29 cellular contexts compared by ENCODE assay signal in the genomic region with DNA sequence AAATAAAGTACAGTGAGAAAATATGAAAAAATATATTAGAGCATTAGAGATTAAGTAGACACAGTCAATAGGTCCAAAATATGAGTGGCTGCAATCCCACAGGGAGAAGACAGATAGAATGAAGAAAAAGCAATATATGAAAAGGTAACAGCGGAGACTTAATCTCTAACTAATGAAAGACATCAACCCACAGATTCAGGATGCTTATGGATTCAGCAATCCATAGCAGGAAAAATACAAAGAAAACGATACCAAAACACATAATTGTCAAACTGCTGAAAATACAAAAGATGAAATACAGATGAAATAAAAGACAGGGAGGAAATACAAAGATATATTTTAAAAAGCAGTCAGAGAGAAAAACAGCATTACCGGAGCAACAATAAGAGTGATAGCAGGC.
"Had no signal": no experiment of that assay in that cellular context is flagged by ENCODE, and none has a peak within 500 bp of the region (broad histone marks: within the 10 kb centered on the region; RNA-seq: fewer than 3 reads in every experiment).

No MANE protein-coding gene starts in this region.

- H3K27me3 ChIP-seq: stomach, suprapubic skin, testis, thyroid gland, tibial artery, tibial nerve, transverse colon, upper lobe of left lung, upper lobe of right lung, uterus, vagina had no signal

- H3K9me3 ChIP-seq: stomach, suprapubic skin, testis, thoracic aorta, thyroid gland, tibial artery, transverse colon, upper lobe of left lung, uterus, vagina had no signal

- H3K4me3 ChIP-seq: stomach, suprapubic skin, testis, thoracic aorta, thyroid gland, tibial artery, tibial nerve, transverse colon, upper lobe of left lung, upper lobe of right lung, uterus, vagina had no signal

- H3K4me3 Mint-ChIP-seq: stimulated activated effector memory CD8-positive, alpha-beta T cell treated with anti-CD3 and anti-CD28 coated beads, Interleukin-12 subunit alpha, Interleukin-12 subunit beta, amount 100 ng/mL, for 72 hours; stimulated activated memory B cell treated with anti-CD40 and anti-IgM and Interleukin-4, amounts not matched to agents 10 μg/mL and 1 μg/mL and 100 μg/mL, for 72 hours; stimulated activated naive B cell treated with anti-CD40 and anti-IgM and Interleukin-4, amounts not matched to agents 10 μg/mL and 1 μg/mL and 100 μg/mL, for 72 hours; stimulated activated naive CD8-positive, alpha-beta T cell treated with anti-CD3 and anti-CD28 coated beads, Interleukin-15, amount 100 ng/mL, for 72 hours; stimulated activated naive CD8-positive, alpha-beta T cell treated with anti-CD3 and anti-CD28 coated beads, Interleukin-15, Interleukin-2, amounts not matched to agents 100 ng/mL and 50 ng/mL, for 24 hours; type B pancreatic cell had no signal

- H3K4me1 Mint-ChIP-seq: stimulated activated effector memory CD8-positive, alpha-beta T cell treated with anti-CD3 and anti-CD28 coated beads, Interleukin-12 subunit alpha, Interleukin-12 subunit beta, amount 100 ng/mL, for 72 hours; stimulated activated memory B cell treated with anti-CD40 and anti-IgM and Interleukin-4, amounts not matched to agents 10 μg/mL and 1 μg/mL and 100 μg/mL, for 72 hours; stimulated activated naive B cell treated with anti-CD40 and anti-IgM and Interleukin-4, amounts not matched to agents 10 μg/mL and 1 μg/mL and 100 μg/mL, for 72 hours; stimulated activated naive CD8-positive, alpha-beta T cell treated with anti-CD3 and anti-CD28 coated beads, Interleukin-15, amount 100 ng/mL, for 72 hours had no signal

- H3K27ac ChIP-seq: stomach, suprapubic skin, testis, thoracic aorta, thyroid gland, tibial artery, tibial nerve, transverse colon, upper lobe of left lung, upper lobe of right lung, uterus, vagina had no signal

- H3K27ac Mint-ChIP-seq: stimulated activated effector memory CD8-positive, alpha-beta T cell treated with anti-CD3 and anti-CD28 coated beads, Interleukin-12 subunit alpha, Interleukin-12 subunit beta, amount 100 ng/mL, for 72 hours; stimulated activated memory B cell treated with anti-CD40 and anti-IgM and Interleukin-4, amounts not matched to agents 10 μg/mL and 1 μg/mL and 100 μg/mL, for 72 hours; stimulated activated naive B cell treated with anti-CD40 and anti-IgM and Interleukin-4, amounts not matched to agents 10 μg/mL and 1 μg/mL and 100 μg/mL, for 72 hours; stimulated activated naive CD8-positive, alpha-beta T cell treated with anti-CD3 and anti-CD28 coated beads, Interleukin-15, amount 100 ng/mL, for 72 hours; stimulated activated naive CD8-positive, alpha-beta T cell treated with anti-CD3 and anti-CD28 coated beads, Interleukin-15, Interleukin-2, amounts not matched to agents 100 ng/mL and 50 ng/mL, for 24 hours; type B pancreatic cell had no signal

- H3K36me3 ChIP-seq: thoracic aorta, thyroid gland, upper lobe of left lung, upper lobe of right lung, uterus, vagina had no signal

- DNase-seq: stimulated activated CD4-positive, alpha-beta T cell treated with anti-CD3 and anti-CD28 coated beads, Interleukin-2, amount 100 ng/mL, for 48 hours; stimulated activated CD4-positive, alpha-beta T cell treated with anti-CD3 and anti-CD28 coated beads, Interleukin-4, amount 100 ng/mL, for 1 hour; stimulated activated CD4-positive, alpha-beta T cell treated with anti-CD3 and anti-CD28 coated beads, Interleukin-4, amount 100 ng/mL, for 24 hours; stimulated activated CD4-positive, alpha-beta T cell treated with anti-CD3 and anti-CD28 coated beads, Interleukin-4, amount 100 ng/mL, for 4 hours; stimulated activated CD8-positive, alpha-beta memory T cell treated with anti-CD3 and anti-CD28 coated beads, Interleukin-4, amount 100 ng/mL, for 48 hours; stimulated activated naive B cell treated with anti-CD40 and anti-IgM and Interleukin-4, amounts not matched to agents 10 μg/mL and 1 μg/mL and 100 μg/mL, for 72 hours; stimulated activated naive CD4-positive, alpha-beta T cell; stimulated activated naive CD4-positive, alpha-beta T cell treated with Interleukin-2 at 50 U/mL for 16 hours; stimulated activated naive CD8-positive, alpha-beta T cell treated with anti-CD3 and anti-CD28 coated beads, Interleukin-15, amount 100 ng/mL, for 72 hours; stimulated activated naive CD8-positive, alpha-beta T cell treated with anti-CD3 and anti-CD28 coated beads, Interleukin-15, Interleukin-2, amounts not matched to agents 100 U/mL and 50 U/mL, for 24 hours; stomach; substantia nigra; testis; thyroid gland; tibial artery; transverse colon; trophoblast cell; upper lobe of left lung; upper lobe of right lung; uterus had no signal

- H3K36me3 Mint-ChIP-seq: stimulated activated effector memory CD8-positive, alpha-beta T cell treated with anti-CD3 and anti-CD28 coated beads, Interleukin-12 subunit alpha, Interleukin-12 subunit beta, amount 100 ng/mL, for 72 hours had no signal

- FAIRE-seq: urothelium cell line had no signal

- H3K4me1 ChIP-seq: stomach, suprapubic skin, testis, tibial artery, tibial nerve, transverse colon, upper lobe of right lung, uterus, vagina had no signal

- H3K9me3 Mint-ChIP-seq: type B pancreatic cell had no signal

- H3K27me3 Mint-ChIP-seq: stimulated activated memory B cell treated with anti-CD40 and anti-IgM and Interleukin-4, amounts not matched to agents 10 μg/mL and 1 μg/mL and 100 μg/mL, for 72 hours; stimulated activated naive B cell treated with anti-CD40 and anti-IgM and Interleukin-4, amounts not matched to agents 10 μg/mL and 1 μg/mL and 100 μg/mL, for 72 hours; stimulated activated naive CD8-positive, alpha-beta T cell treated with anti-CD3 and anti-CD28 coated beads, Interleukin-15, amount 100 ng/mL, for 72 hours; stimulated activated naive CD8-positive, alpha-beta T cell treated with anti-CD3 and anti-CD28 coated beads, Interleukin-15, Interleukin-2, amounts not matched to agents 100 ng/mL and 50 ng/mL, for 24 hours; type B pancreatic cell had no signal
